Comparison of ENCODE assay signal across 16 cellular contexts in genomic region chr14:98136019-98136418, GRCh38.
DNase-seq lines count a peak whose midpoint lies in the region; ATAC-seq and TF ChIP-seq lines count a peak whose summit lies in the region.
"Had no signal": no experiment of that assay in that cellular context is flagged by ENCODE, and none has a peak within 500 bp of the region (broad histone marks: within the 10 kb centered on the region; RNA-seq: fewer than 3 reads in every experiment).

No MANE protein-coding gene starts in this region.

- no peaks in the 10 kb centered on the region for H3K4me1 ChIP-seq in thyroid gland

- H3K9me3 ChIP-seq in T-helper 17 cell (ENCODE audit: control insufficient read depth, low read length, poor library complexity, severe bottlenecking) (no peaks in the 10 kb centered on the region), thyroid gland (no peaks in the 10 kb centered on the region)

- no peaks in the 10 kb centered on the region for H3K27me3 ChIP-seq in thyroid gland

- H3K27ac Mint-ChIP-seq in T-helper 17 cell: peak overlapping the region; percentile 97
- H3K27ac Mint-ChIP-seq in activated naive CD4-positive, alpha-beta T cell treated with anti-CD3 and anti-CD28 coated beads, Interleukin-2, amount 50 U/mL, for 72 hours: peak overlapping the region; percentile 85 to 97

- no peaks in the 10 kb centered on the region for H3K27me3 Mint-ChIP-seq in T-helper 17 cell

- no peak for TF ChIP-seq CTCF in thyroid gland (IDR thresholded peaks at IDR 0.05)

- H3K9me3 Mint-ChIP-seq in activated naive CD4-positive, alpha-beta T cell treated with anti-CD3 and anti-CD28 coated beads, Interleukin-2, amount 50 U/mL, for 72 hours: no peaks in the 10 kb centered on the region

- TF ChIP-seq POLR2A in thyroid gland (IDR thresholded peaks at IDR 0.05): no peak

- H3K27ac ChIP-seq in thyroid gland: no peak overlapping the region

- 63 to 64% methylated on average over 8 of the region's 8 CpGs for WGBS in thyroid gland, 2 donors

- H3K4me3 Mint-ChIP-seq in T-helper 17 cell: peak overlapping the region; percentile 74

- no peak overlapping the region for H3K4me3 ChIP-seq in thyroid gland (replicated peaks in 1 of 3)
- H3K4me3 ChIP-seq: lung had no signal

- H3K36me3 Mint-ChIP-seq in T-helper 17 cell (ENCODE audit: low read depth): peaks cover 2% of the 10 kb centered on the region
- H3K36me3 Mint-ChIP-seq in activated naive CD4-positive, alpha-beta T cell treated with anti-CD3 and anti-CD28 coated beads, Interleukin-2, amount 50 U/mL, for 72 hours: no peaks in the 10 kb centered on the region

- ATAC-seq in T-helper 17 cell: peak; percentile 46
- ATAC-seq in activated naive CD4-positive, alpha-beta T cell treated with anti-CD3 and anti-CD28 coated beads, Interleukin-2, amount 50 U/mL, for 72 hours: peak; percentile 49 to 52
- ATAC-seq: Right ventricle myocardium inferior had no signal

- peak; percentile 37 for DNase-seq in activated T-cell treated with anti-CD3 and anti-CD28 coated beads, Interleukin-2, amount 50 U/mL, for 1 hour
- DNase-seq in activated T-cell treated with anti-CD3 and anti-CD28 coated beads for 4 hours (no peak), T-helper 17 cell (no peak), DMS 273 treated with DMSO at 0.1 percent for 48 hours (lab: John Stamatoyannopoulos, UW) (no peak), thyroid gland (no peak)
- peak in 1 of 2 donors; percentile 58 for DNase-seq in activated naive CD4-positive, alpha-beta T cell treated with anti-CD3 and anti-CD28 coated beads, Interleukin-2, amount 50 U/mL, for 72 hours (ENCODE audit: low spot score in 2 of 2)
- DNase-seq in stimulated activated CD4-positive, alpha-beta T cell treated with anti-CD3 and anti-CD28 coated beads, Interleukin-4, amount 100 ng/mL, for 24 hours: peak; percentile 13
- no peak for DNase-seq in effector CD4-positive, alpha-beta T cell
- DNase-seq: ACHN, foreskin fibroblast, KG1, NCI-H187 treated with DMSO at 0.1 percent for 48 hours, NCI-H82, T-helper 9 cell had no signal

- no peaks in the 10 kb centered on the region for H3K36me3 ChIP-seq in thyroid gland

- intact Hi-C loops in thyroid gland (cut with DNase I): loop anchor here (5.0 kb wide), 1 partner anchor 1131 kb away; no protein-coding TSS in a partner anchor

- H3K4me1 Mint-ChIP-seq in T-helper 17 cell: peaks cover 47% of the 10 kb centered on the region

Comparison
In these comparisons a context has a peak if more than half of its experiments do, and no peak if none do; other contexts are left out.
1. DNase-seq: peak in activated T-cell treated with anti-CD3 and anti-CD28 coated beads, Interleukin-2, amount 50 U/mL, for 1 hour (single experiment) and stimulated activated CD4-positive, alpha-beta T cell treated with anti-CD3 and anti-CD28 coated beads, Interleukin-4, amount 100 ng/mL, for 24 hours (single experiment); none in activated T-cell treated with anti-CD3 and anti-CD28 coated beads for 4 hours (single experiment), T-helper 17 cell (0 of 3), DMS 273 treated with DMSO at 0.1 percent for 48 hours (single experiment), effector CD4-positive, alpha-beta T cell (single experiment) and thyroid gland (0 of 2).